ENCODE assay signal across 9 cellular contexts in genomic region chr3:69542265-69543079, GRCh38.
DNase-seq lines count a peak whose midpoint lies in the region; ATAC-seq lines count a peak whose summit lies in the region.
"Had no signal": no experiment of that assay in that cellular context is flagged by ENCODE, and none has a peak within 500 bp of the region (broad histone marks: within the 10 kb centered on the region; RNA-seq: fewer than 3 reads in every experiment).

No MANE protein-coding gene starts in this region.

- peak in 1 of 2 experiments; percentile 46 for DNase-seq in HAP-1 (ENCODE audit: low spot score in 2 of 2)
- peak in 49 of 58 donors; percentile 13 to 92 (median 63) for DNase-seq in anterior cingulate cortex (lab: John Stamatoyannopoulos, UW)
- DNase-seq in hypothalamus (lab: John Stamatoyannopoulos, UW) = peak in 45 of 51 donors; percentile 10 to 89 (median 67)
- peak; percentile 94 for DNase-seq in retina
- DNase-seq in DMS79 (lab: John Stamatoyannopoulos, UW) = no peak
- DNase-seq in stimulated activated naive CD4-positive, alpha-beta T cell treated with Interleukin-2 at 50 U/mL for 16 hours (lab: John Stamatoyannopoulos, UW) = no peak
- no peak for DNase-seq in NCI-H524 treated with DMSO at 0.1 percent for 48 hours (lab: John Stamatoyannopoulos, UW)
- DNase-seq: stimulated activated naive CD4-positive, alpha-beta T cell had no signal

- H3K36me3 ChIP-seq in HAP-1 (replicated peaks) = no peaks in the 10 kb centered on the region

- no peaks in the 10 kb centered on the region; the same call in none of the 2 replicates for H3K4me1 ChIP-seq in HAP-1

- H3K9me3 ChIP-seq in HAP-1 = no peaks in the 10 kb centered on the region

- in situ Hi-C loops in HAP-1 (cut with MboI; ENCODE audit: low sequenced_read_pairs) = no loop called here

- H3K27me3 ChIP-seq in HAP-1 (ENCODE audit: low read depth) = peaks cover 14% of the 10 kb centered on the region

- no peak for ATAC-seq in GM21515 (IDR thresholded peaks at IDR 0.05; ENCODE audit: unreplicated experiment)

- peak overlapping the region; percentile 38 for H3K4me3 ChIP-seq in HAP-1

Comparison
In these comparisons a context has a peak if more than half of its experiments do, and no peak if none do; other contexts are left out.
1. DNase-seq: peak in anterior cingulate cortex (49 of 58), hypothalamus (45 of 51) and retina (single experiment); none in DMS79 (single experiment), stimulated activated naive CD4-positive, alpha-beta T cell treated with Interleukin-2 at 50 U/mL for 16 hours (single experiment) and NCI-H524 treated with DMSO at 0.1 percent for 48 hours (single experiment).